Comparison of ENCODE assay signal across 25 cellular contexts in the genomic region with DNA sequence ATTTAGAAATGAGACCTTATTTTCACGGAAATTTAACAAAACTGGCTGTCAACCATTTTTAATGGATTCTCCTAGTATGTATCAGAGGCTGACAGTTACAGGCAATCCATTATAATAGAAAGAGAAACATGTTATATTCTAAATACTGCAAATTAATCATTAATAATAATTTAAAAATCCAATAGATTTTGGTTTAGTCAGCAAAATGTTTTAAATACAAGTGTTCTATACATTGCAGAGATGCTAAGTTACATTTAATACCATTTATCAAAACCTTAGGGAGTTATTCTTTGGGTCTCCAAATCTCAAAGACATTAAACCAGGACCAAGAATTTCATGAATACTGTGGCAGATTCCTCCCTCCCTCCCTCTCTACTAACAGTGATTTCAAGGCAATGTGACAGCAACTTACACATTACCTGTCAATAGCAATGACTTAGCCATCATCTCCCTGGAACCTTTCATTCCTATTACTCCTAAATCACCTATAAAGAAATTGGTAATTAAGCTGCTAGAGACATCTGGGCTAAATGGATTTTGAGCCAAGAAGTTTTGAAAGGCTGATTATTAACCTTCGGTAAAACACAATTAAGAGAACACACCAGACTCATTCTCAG.
"Had no signal": no experiment of that assay in that cellular context is flagged by ENCODE, and none has a peak within 500 bp of the region (broad histone marks: within the 10 kb centered on the region; RNA-seq: fewer than 3 reads in every experiment).

No MANE protein-coding gene starts in this region.

- H3K27me3 ChIP-seq: esophagus squamous epithelium, gastrocnemius medialis, heart right ventricle, left lung had no signal

- DNase-seq: cortex of kidney; effector CD8-positive, alpha-beta T cell; effector memory CD8-positive, alpha-beta T cell; endodermal cell; erythroblast; esophagus squamous epithelium; foreskin fibroblast; foreskin melanocyte; gastrocnemius medialis; glutamatergic neuron; head of caudate nucleus; heart right ventricle; hippocampal formation; left cardiac atrium; left lung; left ventricle myocardium superior; lower lobe of right lung; mesenchymal stem cell; mucosa of descending colon; naive B cell had no signal

- FAIRE-seq: endometrium, islet of Langerhans, keratinocyte had no signal

- H3K36me3 ChIP-seq: esophagus squamous epithelium, gastrocnemius medialis, heart right ventricle, left lung, lower lobe of right lung had no signal

- H3K27ac ChIP-seq: epithelial cell of prostate, esophagus squamous epithelium, gastrocnemius medialis, heart right ventricle, left lung, lower lobe of right lung had no signal

- H3K4me1 ChIP-seq: esophagus squamous epithelium, gastrocnemius medialis, left lung, lower lobe of right lung had no signal

- H3K4me3 ChIP-seq: esophagus squamous epithelium, gastrocnemius medialis, heart right ventricle, left lung, lower lobe of right lung, mucosa of descending colon had no signal

- ATAC-seq: effector memory CD8-positive, alpha-beta T cell; esophagus mucosa; gastrocnemius medialis; heart right ventricle; left cardiac atrium; left lung; left ventricle myocardium superior; lower lobe of right lung; mucosa of descending colon had no signal

- H3K9me3 ChIP-seq: esophagus squamous epithelium, gastrocnemius medialis, heart right ventricle, left lung, lower lobe of right lung, mucosa of descending colon had no signal
